ENCODE assay signal across 8 cellular contexts in the genomic region with DNA sequence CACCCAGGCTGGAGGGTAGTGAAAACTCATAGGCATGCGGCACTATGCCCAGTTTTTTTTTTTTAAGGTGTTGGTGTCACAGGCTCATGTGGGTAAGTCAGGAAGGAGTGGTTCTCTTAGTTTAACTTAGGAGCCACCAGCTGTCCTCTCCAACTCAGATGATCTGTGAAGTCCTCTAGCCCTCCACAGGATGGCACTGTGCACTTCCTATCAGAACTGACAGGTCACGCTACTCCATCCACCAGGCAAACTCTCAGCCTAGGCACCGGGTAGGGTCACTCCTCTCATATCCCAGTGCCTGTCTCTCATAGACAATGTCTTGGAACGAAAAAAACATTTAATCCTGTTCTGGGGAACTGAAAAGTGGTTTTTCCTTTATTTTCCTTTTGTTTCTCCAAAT. TPM values are rescaled to one million over a fixed set of nuclear protein-coding genes. Genes with fewer than 3 reads are reported as not detected.
DNase-seq lines count a peak whose midpoint lies in the region; ATAC-seq and TF ChIP-seq lines count a peak whose summit lies in the region.

No MANE protein-coding gene starts in this region.

- no peak overlapping the region for H2AFZ ChIP-seq in OCI-LY1 (ENCODE audit: low read length)

- H3K27me3 Mint-ChIP-seq in activated naive CD8-positive, alpha-beta T cell, result no peaks in the 10 kb centered on the region
- H3K27me3 Mint-ChIP-seq in activated T-helper 2 cell treated with anti-CD3 and anti-CD28 coated beads, Interferon-gamma antibody, Interleukin-2, Interleukin-4, amounts not matched to agents 10 μg/mL and 5 μg/mL and 100 μg/mL, durations not matched to agents 14 hours and 24 hours and 36 hours (ENCODE audit: low read depth), result no peaks in the 10 kb centered on the region

- peaks cover 27% of the 10 kb centered on the region for H3K79me2 ChIP-seq in OCI-LY1 (ENCODE audit: insufficient read depth, low read length)

- TF ChIP-seq CTCF in 22Rv1 (IDR thresholded peaks at IDR 0.05) (peak; percentile 41), GM12865 (IDR thresholded peaks at IDR 0.05; ENCODE audit: insufficient read depth, low read depth, low read length, missing control alignments) (peak; percentile 55), OCI-LY1 (IDR thresholded peaks at IDR 0.05; ENCODE audit: low read length) (peak; percentile 56)

- H3K9me2 ChIP-seq in OCI-LY1 (ENCODE audit: low read depth, low read length), result no peaks in the 10 kb centered on the region

- H3K4me3 ChIP-seq in GM12865 (ENCODE audit: low read depth, low read length) (no peak overlapping the region), OCI-LY1 (ENCODE audit: low read depth, low read length, poor library complexity, severe bottlenecking) (no peak overlapping the region), right cardiac atrium (ENCODE audit: low read length) (no peak overlapping the region)

- peaks cover 5% of the 10 kb centered on the region for H3K36me3 Mint-ChIP-seq in activated naive CD8-positive, alpha-beta T cell
- peaks cover 75% of the 10 kb centered on the region for H3K36me3 Mint-ChIP-seq in activated T-helper 2 cell treated with anti-CD3 and anti-CD28 coated beads, Interferon-gamma antibody, Interleukin-2, Interleukin-4, amounts not matched to agents 10 μg/mL and 5 μg/mL and 100 μg/mL, durations not matched to agents 14 hours and 24 hours and 36 hours (ENCODE audit: low read depth)

- no peaks in the 10 kb centered on the region for H3K9me3 Mint-ChIP-seq in activated naive CD8-positive, alpha-beta T cell (ENCODE audit: low read depth)
- no peaks in the 10 kb centered on the region for H3K9me3 Mint-ChIP-seq in activated T-helper 2 cell treated with anti-CD3 and anti-CD28 coated beads, Interferon-gamma antibody, Interleukin-2, Interleukin-4, amounts not matched to agents 10 μg/mL and 5 μg/mL and 100 μg/mL, durations not matched to agents 14 hours and 24 hours and 36 hours

- DNase-seq in GM12865 (ENCODE audit: low read depth) (peak; percentile 65), right cardiac atrium (no peak)
- peak; percentile 30 for DNase-seq in stimulated activated CD4-positive, alpha-beta T cell treated with anti-CD3 and anti-CD28 coated beads, Interleukin-1b, Interleukin-23, amount 100 ng/mL, for 48 hours
- DNase-seq in activated T-helper 2 cell treated with anti-CD3 and anti-CD28 coated beads, Interferon-gamma antibody, Interleukin-2, Interleukin-4, amounts not matched to agents 10 μg/mL and 5 μg/mL and 100 μg/mL, durations not matched to agents 14 hours and 24 hours and 36 hours (ENCODE audit: low spot score), result no peak

- no peaks in the 10 kb centered on the region for H3K27me3 ChIP-seq in OCI-LY1 (ENCODE audit: insufficient read depth, low read length)
- no peaks in the 10 kb centered on the region for H3K27me3 ChIP-seq in right cardiac atrium (ENCODE audit: control insufficient read depth, insufficient read depth)

- no peak overlapping the region for H3K9ac ChIP-seq in OCI-LY1 (ENCODE audit: low read length)

- peak; percentile 65 to 71 for ATAC-seq in right cardiac atrium
- ATAC-seq in GM19035 (IDR thresholded peaks at IDR 0.05; ENCODE audit: unreplicated experiment), result no peak

- intact Hi-C loops in right cardiac atrium (cut with DNase I), result no loop called here
- intact Hi-C loops in activated T-helper 2 cell treated with anti-CD3 and anti-CD28 coated beads, Interferon-gamma antibody, Interleukin-2, Interleukin-4, amounts not matched to agents 10 μg/mL and 5 μg/mL and 100 μg/mL, durations not matched to agents 14 hours and 24 hours and 36 hours (cut with micrococcal nuclease), result loop anchor here (1.0 kb wide), 2 partner anchors 13 to 46 kb away; no protein-coding TSS in a partner anchor

- 75% methylated on average over 4 of the region's 4 CpGs for WGBS in right cardiac atrium

- H3K27ac Mint-ChIP-seq in activated naive CD8-positive, alpha-beta T cell, result peak overlapping the region; percentile 35
- no peak overlapping the region for H3K27ac Mint-ChIP-seq in activated T-helper 2 cell treated with anti-CD3 and anti-CD28 coated beads, Interferon-gamma antibody, Interleukin-2, Interleukin-4, amounts not matched to agents 10 μg/mL and 5 μg/mL and 100 μg/mL, durations not matched to agents 14 hours and 24 hours and 36 hours

- H3K36me3 ChIP-seq in OCI-LY1 (ENCODE audit: insufficient read depth, low read length), result peaks cover 94% of the 10 kb centered on the region

- no peaks in the 10 kb centered on the region for H3K9me3 ChIP-seq in OCI-LY1 (ENCODE audit: low read length)
- H3K9me3 ChIP-seq in right cardiac atrium (ENCODE audit: control insufficient read depth, low read length), result no peaks in the 10 kb centered on the region

- H3K4me3 Mint-ChIP-seq in activated naive CD8-positive, alpha-beta T cell, result no peak overlapping the region
- H3K4me3 Mint-ChIP-seq in activated T-helper 2 cell treated with anti-CD3 and anti-CD28 coated beads, Interferon-gamma antibody, Interleukin-2, Interleukin-4, amounts not matched to agents 10 μg/mL and 5 μg/mL and 100 μg/mL, durations not matched to agents 14 hours and 24 hours and 36 hours (ENCODE audit: low read depth), result no peak overlapping the region

- H3K27ac ChIP-seq in 22Rv1 (no peak overlapping the region), OCI-LY1 (ENCODE audit: low read depth, low read length, poor library complexity, severe bottlenecking) (no peak overlapping the region), right cardiac atrium (ENCODE audit: low read length) (no peak overlapping the region)

- no peaks in the 10 kb centered on the region for H4K20me1 ChIP-seq in OCI-LY1 (ENCODE audit: insufficient read depth, low read length)

- H3K4me1 ChIP-seq in OCI-LY1 (ENCODE audit: insufficient read depth, low read length, severe bottlenecking) (no peaks in the 10 kb centered on the region), right cardiac atrium (ENCODE audit: control insufficient read depth, insufficient read depth, low read length) (peaks cover 3% of the 10 kb centered on the region)

- H3F3A ChIP-seq in OCI-LY1 (ENCODE audit: insufficient read depth, low read length), result no peaks in the 10 kb centered on the region

- H3K4me1 Mint-ChIP-seq in activated naive CD8-positive, alpha-beta T cell (ENCODE audit: low read depth), result peaks cover 52% of the 10 kb centered on the region
- H3K4me1 Mint-ChIP-seq in activated T-helper 2 cell treated with anti-CD3 and anti-CD28 coated beads, Interferon-gamma antibody, Interleukin-2, Interleukin-4, amounts not matched to agents 10 μg/mL and 5 μg/mL and 100 μg/mL, durations not matched to agents 14 hours and 24 hours and 36 hours (ENCODE audit: low read depth), result peaks cover 18% of the 10 kb centered on the region

- H3K4me2 ChIP-seq in OCI-LY1 (ENCODE audit: low read length), result no peak overlapping the region

RNA-seq across cellular contexts. Expression of a gene that starts 16.5 kb away (rescaled TPM):
- total RNA-seq in right cardiac atrium, result 100 to 1,000 TPM; 147 to 188 (median 159) TPM
- polyA plus RNA-seq in right cardiac atrium, result 132 TPM
- total RNA-seq in activated T-helper 2 cell treated with anti-CD3 and anti-CD28 coated beads, Interferon-gamma antibody, Interleukin-2, Interleukin-4, amounts not matched to agents 10 μg/mL and 5 μg/mL and 100 μg/mL, durations not matched to agents 14 hours and 24 hours and 36 hours, result 267 and 286 TPM in 2 replicates

RNA-seq across cellular contexts. Expression of a gene that starts 46.4 kb away (rescaled TPM):
- 1 to 10 TPM in 1 of 4 donors, under 1 TPM in 2, not detected in 1; 0.57 to 2.1 (median 0.74) TPM for total RNA-seq in right cardiac atrium
- 2.0 TPM for polyA plus RNA-seq in right cardiac atrium
- total RNA-seq in activated T-helper 2 cell treated with anti-CD3 and anti-CD28 coated beads, Interferon-gamma antibody, Interleukin-2, Interleukin-4, amounts not matched to agents 10 μg/mL and 5 μg/mL and 100 μg/mL, durations not matched to agents 14 hours and 24 hours and 36 hours, result 34.5 and 34.7 TPM in 2 replicates

Comparison
In these comparisons a context has a peak if more than half of its experiments do, and no peak if none do; other contexts are left out.
1. DNase-seq: peak in GM12865 (single experiment) and stimulated activated CD4-positive, alpha-beta T cell treated with anti-CD3 and anti-CD28 coated beads, Interleukin-1b, Interleukin-23, amount 100 ng/mL, for 48 hours (single experiment); none in right cardiac atrium (0 of 3) and activated T-helper 2 cell treated with anti-CD3 and anti-CD28 coated beads, Interferon-gamma antibody, Interleukin-2, Interleukin-4, amounts not matched to agents 10 μg/mL and 5 μg/mL and 100 μg/mL, durations not matched to agents 14 hours and 24 hours and 36 hours (single experiment).
2. RNA of a gene that starts 46.4 kb away (total RNA-seq): 34.5 to 34.7 TPM in activated T-helper 2 cell treated with anti-CD3 and anti-CD28 coated beads, Interferon-gamma antibody, Interleukin-2, Interleukin-4, amounts not matched to agents 10 μg/mL and 5 μg/mL and 100 μg/mL, durations not matched to agents 14 hours and 24 hours and 36 hours; 0.57 to 2.1 TPM in right cardiac atrium; every median in the first group is over 10 times any median in the second.
3. Peak in every context shown above with its lines, with median percentiles within 50 percentile points of each other: CTCF ChIP-seq.